In the genomic region with DNA sequence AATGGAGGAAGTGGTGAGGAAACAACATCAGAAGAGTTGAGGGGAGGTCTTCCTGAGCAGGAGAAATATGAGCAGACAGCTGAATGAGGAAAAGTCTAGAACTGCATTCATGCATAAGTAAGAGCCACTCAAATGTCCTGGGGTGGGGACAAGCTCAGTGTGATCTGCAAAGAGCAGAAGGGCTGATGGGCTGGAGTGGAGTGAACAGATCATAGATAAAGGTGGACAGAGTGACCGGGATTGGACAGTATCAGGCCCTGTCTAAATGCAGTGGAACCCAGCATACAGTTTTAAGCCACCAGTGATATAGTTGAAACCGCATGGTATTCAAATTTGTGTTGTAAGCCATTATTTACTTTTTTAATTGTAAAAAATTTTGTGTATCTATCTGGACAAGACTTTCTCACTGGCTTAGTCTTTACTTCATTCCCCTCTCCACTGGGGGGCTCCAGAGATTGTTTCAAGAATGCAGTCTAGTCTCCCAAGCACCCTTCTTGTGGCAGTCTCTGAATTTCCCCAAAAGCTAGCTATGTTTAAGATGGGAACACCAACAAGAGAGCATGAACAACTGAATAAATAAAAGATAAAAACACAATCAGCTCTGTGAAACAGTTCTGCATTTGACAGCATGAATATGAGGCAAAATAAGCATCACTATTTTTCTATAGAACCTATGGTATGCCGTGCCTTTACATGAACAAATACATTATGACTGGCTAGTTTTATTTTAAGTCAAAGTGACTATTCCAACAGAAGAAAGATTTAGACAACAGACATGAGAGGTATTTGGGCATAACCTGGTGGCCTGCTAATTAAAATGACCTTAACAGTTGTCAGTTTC, we compare ENCODE assay signal across 8 cellular contexts. TPM values are rescaled to one million over a fixed set of nuclear protein-coding genes. Genes with fewer than 3 reads are reported as not detected.
DNase-seq lines count a peak whose midpoint lies in the region; ATAC-seq and TF ChIP-seq lines count a peak whose summit lies in the region.

No MANE protein-coding gene starts in this region.

- H3K9ac ChIP-seq in neural cell (ENCODE audit: low read length): no peak overlapping the region

- H3K9me3 ChIP-seq in PC-9 (ENCODE audit: insufficient read depth, low read depth): no peaks in the 10 kb centered on the region
- no peaks in the 10 kb centered on the region for H3K9me3 ChIP-seq in neural cell (ENCODE audit: low read length)

- no peak overlapping the region for H3K4me2 ChIP-seq in PC-9
- no peak overlapping the region for H3K4me2 ChIP-seq in neural cell (ENCODE audit: low read length)

- no peaks in the 10 kb centered on the region for H3K4me1 ChIP-seq in PC-9 (replicated peaks; ENCODE audit: insufficient read depth)

- H2AFZ ChIP-seq in PC-9: no peak overlapping the region
- H2AFZ ChIP-seq in neural cell (ENCODE audit: low read depth, low read length): no peak overlapping the region

- no peaks in the 10 kb centered on the region; the same call in 1 of the 2 replicates for H3K27me3 ChIP-seq in PC-9 (ENCODE audit: insufficient read depth, low read depth)
- no peaks in the 10 kb centered on the region for H3K27me3 ChIP-seq in neural cell (ENCODE audit: insufficient read depth, low read depth, low read length)

- TF ChIP-seq CTCF in GM10266 (IDR thresholded peaks at IDR 0.05; ENCODE audit: control insufficient read depth, insufficient read depth, low read depth, missing control alignments) (peak; percentile 37), PC-9 (conservative IDR thresholded peaks at IDR 0.05) (peak; percentile 63), epithelial cell of proximal tubule (conservative IDR thresholded peaks at IDR 0.05; ENCODE audit: low read depth, low read length) (peak; percentile 89), neural cell (IDR thresholded peaks at IDR 0.05; ENCODE audit: poor library complexity, severe bottlenecking) (peak; percentile 64)

- ATAC-seq in HG03342 (IDR thresholded peaks at IDR 0.05; ENCODE audit: unreplicated experiment) (peak; percentile 46), GM21381 (IDR thresholded peaks at IDR 0.05; ENCODE audit: unreplicated experiment) (no peak)

- CTCF ChIA-PET in PC-9 (lab: Charles Lee): interaction anchor here (0.6 to 0.9 kb wide), 2 partner anchors 17 to 146 kb away, joined by 3 read pairs; no protein-coding TSS in a partner anchor

- H3K27ac ChIP-seq in PC-9: no peak overlapping the region
- H3K27ac ChIP-seq in neural cell (ENCODE audit: low read length): no peak overlapping the region

- H3K79me2 ChIP-seq in PC-9 (ENCODE audit: low read depth) (no peaks in the 10 kb centered on the region), neural cell (replicated peaks; ENCODE audit: insufficient read depth, low read length) (no peaks in the 10 kb centered on the region)

- intact Hi-C loops in PC-9 (cut with micrococcal nuclease; ENCODE audit: unreplicated experiment): loop anchor here (1.0 to 2.0 kb wide), 2 partner anchors 145 to 355 kb away; no protein-coding TSS in a partner anchor

- H3F3A ChIP-seq in PC-9 (ENCODE audit: insufficient read depth, low read depth) (no peaks in the 10 kb centered on the region), neural cell (ENCODE audit: insufficient read depth, low read length, poor library complexity, severe bottlenecking) (no peaks in the 10 kb centered on the region)

- H3K4me3 ChIP-seq in PC-9 (no peak overlapping the region), epithelial cell of proximal tubule (ENCODE audit: low read depth, low read length) (no peak overlapping the region), neural cell (ENCODE audit: low read length) (no peak overlapping the region)

- TF ChIP-seq RAD21 in neural cell (conservative IDR thresholded peaks at IDR 0.05): peak; percentile 68

- H4K20me1 ChIP-seq in PC-9 (ENCODE audit: insufficient read depth) (no peaks in the 10 kb centered on the region), neural cell (ENCODE audit: insufficient read depth) (no peaks in the 10 kb centered on the region)

- DNase-seq in GM10266 (ENCODE audit: extremely low spot score) (peak; percentile 49), PC-9 (no peak), epithelial cell of proximal tubule (ENCODE audit: low read depth) (no peak), NCI-H128 (lab: John Stamatoyannopoulos, UW; ENCODE audit: unreplicated experiment) (no peak)
- DNase-seq in NK-92 treated with Interleukin-12 subunit alpha and Interleukin-12 subunit beta, amount 100 ng/mL, for 24 hours (lab: John Stamatoyannopoulos, UW): no peak

- TF ChIP-seq EP300 in neural cell (conservative IDR thresholded peaks at IDR 0.05; ENCODE audit: poor library complexity, severe bottlenecking): no peak

- no TSS peak for BruUV-seq in PC-9 (replicated peaks; lab: Mats Ljungman, UMichigan)

- POLR2A ChIA-PET in PC-9 (lab: Charles Lee; ENCODE audit: unreplicated experiment): no interaction called here

- H3K36me3 ChIP-seq in PC-9 (ENCODE audit: low read depth): no peaks in the 10 kb centered on the region
- no peaks in the 10 kb centered on the region for H3K36me3 ChIP-seq in neural cell (ENCODE audit: insufficient read depth, low read length)

- H3K9me2 ChIP-seq in PC-9 (ENCODE audit: insufficient read depth) (no peaks in the 10 kb centered on the region; the same call in 1 of the 2 replicates), neural cell (ENCODE audit: insufficient read depth, low read length) (no peaks in the 10 kb centered on the region)

TF ChIP-seq in neural cell, 6 proteins besides CTCF, POLR2A, EP300 and RAD21:
- TF ChIP-seq TAF1 (IDR thresholded peaks at IDR 0.05; ENCODE audit: low read depth): no peak
- no peak for TF ChIP-seq EZH2 (IDR thresholded peaks at IDR 0.05; ENCODE audit: borderline replicate concordance, insufficient read depth, low read length, poor library complexity, severe bottlenecking)
- no peak for TF ChIP-seq MXI1 (conservative IDR thresholded peaks at IDR 0.05; ENCODE audit: poor library complexity, severe bottlenecking)
- TF ChIP-seq, protein P1, sequence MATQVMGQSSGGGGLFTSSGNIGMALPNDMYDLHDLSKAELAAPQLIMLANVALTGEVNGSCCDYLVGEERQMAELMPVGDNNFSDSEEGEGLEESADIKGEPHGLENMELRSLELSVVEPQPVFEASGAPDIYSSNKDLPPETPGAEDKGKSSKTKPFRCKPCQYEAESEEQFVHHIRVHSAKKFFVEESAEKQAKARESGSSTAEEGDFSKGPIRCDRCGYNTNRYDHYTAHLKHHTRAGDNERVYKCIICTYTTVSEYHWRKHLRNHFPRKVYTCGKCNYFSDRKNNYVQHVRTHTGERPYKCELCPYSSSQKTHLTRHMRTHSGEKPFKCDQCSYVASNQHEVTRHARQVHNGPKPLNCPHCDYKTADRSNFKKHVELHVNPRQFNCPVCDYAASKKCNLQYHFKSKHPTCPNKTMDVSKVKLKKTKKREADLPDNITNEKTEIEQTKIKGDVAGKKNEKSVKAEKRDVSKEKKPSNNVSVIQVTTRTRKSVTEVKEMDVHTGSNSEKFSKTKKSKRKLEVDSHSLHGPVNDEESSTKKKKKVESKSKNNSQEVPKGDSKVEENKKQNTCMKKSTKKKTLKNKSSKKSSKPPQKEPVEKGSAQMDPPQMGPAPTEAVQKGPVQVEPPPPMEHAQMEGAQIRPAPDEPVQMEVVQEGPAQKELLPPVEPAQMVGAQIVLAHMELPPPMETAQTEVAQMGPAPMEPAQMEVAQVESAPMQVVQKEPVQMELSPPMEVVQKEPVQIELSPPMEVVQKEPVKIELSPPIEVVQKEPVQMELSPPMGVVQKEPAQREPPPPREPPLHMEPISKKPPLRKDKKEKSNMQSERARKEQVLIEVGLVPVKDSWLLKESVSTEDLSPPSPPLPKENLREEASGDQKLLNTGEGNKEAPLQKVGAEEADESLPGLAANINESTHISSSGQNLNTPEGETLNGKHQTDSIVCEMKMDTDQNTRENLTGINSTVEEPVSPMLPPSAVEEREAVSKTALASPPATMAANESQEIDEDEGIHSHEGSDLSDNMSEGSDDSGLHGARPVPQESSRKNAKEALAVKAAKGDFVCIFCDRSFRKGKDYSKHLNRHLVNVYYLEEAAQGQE (IDR thresholded peaks at IDR 0.05; ENCODE audit: borderline replicate concordance): no peak
- peak; percentile 75 for TF ChIP-seq SMC3 (conservative IDR thresholded peaks at IDR 0.05; ENCODE audit: poor library complexity)

RNA-seq across cellular contexts. Expression of a gene that starts 10.7 kb away (rescaled TPM):
- not detected in 2 replicates for total RNA-seq in PC-9 (2021)
- total RNA-seq in epithelial cell of proximal tubule: 0.63 TPM in 1 of 2 replicates, not detected in the other
- 22.4 and 23.1 TPM in 2 replicates for polyA plus RNA-seq in neural cell
- polyA minus RNA-seq in neural cell: 42.1 and 49.5 TPM in 2 replicates

Comparison
In these comparisons a context has a peak if more than half of its experiments do, and no peak if none do; other contexts are left out.
1. CTCF ChIP-seq: peak in every context shown above with its lines; median percentile 89 in epithelial cell of proximal tubule; 64 in neural cell; 63 in PC-9; 37 in GM10266.